Comparison of ENCODE assay signal across 9 cellular contexts in the genomic region with DNA sequence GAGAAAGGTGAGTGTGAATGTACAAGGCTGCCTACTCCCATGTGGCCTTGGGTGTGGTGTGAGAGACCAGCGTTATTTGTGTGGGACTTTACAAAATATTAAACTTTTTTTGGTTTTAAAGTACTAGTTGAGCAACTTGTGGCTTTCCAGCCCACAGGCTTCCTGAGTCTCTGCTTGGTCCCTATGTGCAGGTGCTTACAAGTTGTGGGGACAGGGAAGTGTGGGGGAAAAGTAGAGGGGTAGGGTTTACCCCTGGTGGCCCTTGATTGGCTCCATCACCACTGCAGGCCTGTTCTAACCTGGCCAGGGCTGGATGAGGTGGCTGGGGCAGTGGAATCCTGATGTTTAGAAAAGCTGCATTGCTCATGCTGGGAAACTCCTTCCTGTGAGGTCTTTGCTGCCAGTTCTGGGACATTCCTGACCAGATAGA.
A peak's percentile ranks its signal among the peaks of the same experiment; 100 is the strongest.
DNase-seq lines count a peak whose midpoint lies in the region; ATAC-seq lines count a peak whose summit lies in the region.
"Had no signal": no experiment of that assay in that cellular context is flagged by ENCODE, and none has a peak within 500 bp of the region (broad histone marks: within the 10 kb centered on the region; RNA-seq: fewer than 3 reads in every experiment).

No MANE protein-coding gene starts in this region.

- intact Hi-C loops in head of caudate nucleus (cut with DNase I) = loop anchor here (10.0 kb wide), 1 partner anchor 63 kb away; no protein-coding TSS in a partner anchor

- peak; percentile 26 for DNase-seq in AG08396 (ENCODE audit: low spot score)
- DNase-seq in activated CD4-positive, CD25-positive, alpha-beta regulatory T cell treated with anti-CD3 and anti-CD28 coated beads, Interleukin-2, amount 50 U/mL, for 72 hours = no peak
- no peak for DNase-seq in NCI-H748 treated with DMSO at 0.1 percent for 48 hours (lab: John Stamatoyannopoulos, UW)
- no peak for DNase-seq in head of caudate nucleus
- DNase-seq: effector memory CD4-positive, alpha-beta T cell had no signal

- ATAC-seq in GM18511 (IDR thresholded peaks at IDR 0.05; ENCODE audit: unreplicated experiment) (peak; percentile 17), GM21825 (IDR thresholded peaks at IDR 0.05; ENCODE audit: unreplicated experiment) (peak; percentile 31), HG03571 (IDR thresholded peaks at IDR 0.05; ENCODE audit: unreplicated experiment) (peak; percentile 29), GM18858 (IDR thresholded peaks at IDR 0.05; ENCODE audit: unreplicated experiment) (no peak)
